Comparison of ENCODE assay signal across 11 cellular contexts in the genomic region with DNA sequence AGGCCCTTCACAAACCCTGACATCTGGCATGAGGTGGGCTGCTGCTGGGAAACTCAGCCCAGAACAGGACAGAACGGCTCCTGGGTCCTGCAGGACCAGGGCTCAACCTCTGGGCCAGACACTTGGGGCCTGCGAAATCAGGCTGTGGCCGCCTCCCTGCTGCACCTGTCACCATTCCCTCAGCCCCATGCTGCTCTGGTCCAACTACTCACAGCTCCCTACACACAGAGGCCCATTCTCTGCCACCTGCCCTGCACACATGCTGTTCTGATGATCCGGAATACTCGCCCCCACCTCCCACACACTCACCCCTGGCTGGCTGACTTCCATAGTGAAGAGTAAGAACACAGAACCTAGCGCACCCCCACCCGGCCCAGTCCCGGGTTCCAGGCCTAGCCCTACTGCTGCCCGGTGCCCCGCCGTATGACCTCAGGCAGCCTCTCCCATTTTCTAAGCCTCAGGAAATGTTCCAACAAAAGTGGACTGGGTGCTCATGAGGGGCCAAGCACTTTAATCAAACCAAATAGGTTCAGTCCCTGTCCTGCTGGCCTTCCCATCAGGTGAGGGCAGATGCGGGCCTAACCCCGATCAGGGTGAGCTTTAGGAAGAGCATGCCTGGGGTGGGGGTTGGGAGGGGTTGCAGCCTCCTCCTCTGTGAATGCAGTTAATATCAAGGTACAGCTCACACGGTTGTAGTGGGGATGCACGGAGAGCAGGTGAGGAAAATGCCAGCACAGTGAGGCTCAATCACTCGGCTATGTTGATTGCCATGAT. TPM values are rescaled to one million over a fixed set of nuclear protein-coding genes. Genes with fewer than 3 reads are reported as not detected.
DNase-seq lines count a peak whose midpoint lies in the region; ATAC-seq and TF ChIP-seq lines count a peak whose summit lies in the region.
"Had no signal": no experiment of that assay in that cellular context is flagged by ENCODE, and none has a peak within 500 bp of the region (broad histone marks: within the 10 kb centered on the region; RNA-seq: fewer than 3 reads in every experiment).

No MANE protein-coding gene starts in this region.

- peaks cover 47% of the 10 kb centered on the region for H3K36me3 Mint-ChIP-seq in T-helper 2 cell treated with Interferon-gamma antibody and Interleukin-4, amounts not matched to agents 5 μg/mL and 100 μg/mL, for 36 hours (ENCODE audit: low read depth)
- peaks cover 54% of the 10 kb centered on the region for H3K36me3 Mint-ChIP-seq in activated T-helper 17 cell treated with anti-CD3 and anti-CD28 coated beads, Interleukin-2, amount 50 U/mL, for 72 hours (ENCODE audit: low read depth)

- H2BK5ac ChIP-seq in mesenchymal stem cell (ENCODE audit: low read depth, low read length, poor library complexity, severe bottlenecking), result no peak overlapping the region

- peaks cover 0 to 22% (median 12%) of the 10 kb centered on the region in 4 donors for H3K36me3 ChIP-seq in stomach
- peaks cover 44 to 48% of the 10 kb centered on the region in 2 experiments for H3K36me3 ChIP-seq in mesenchymal stem cell (ENCODE audit: control insufficient read depth in 1 of 2, insufficient read depth in 2 of 2, low read depth in 1 of 2, low read length in 2 of 2)

- no peak overlapping the region for H2BK120ac ChIP-seq in mesenchymal stem cell (ENCODE audit: low read depth, low read length)

- H3K4me3 ChIP-seq in stomach (peak overlapping the region in 2 of 4 donors; percentile 6 to 22), mesenchymal stem cell (ENCODE audit: insufficient read depth in 1 of 2, low read depth in 1 of 2, low read length in 2 of 2) (no peak overlapping the region)

- no peak overlapping the region for H3K4me2 ChIP-seq in mesenchymal stem cell (ENCODE audit: low read length, poor library complexity, severe bottlenecking)

- no peak for ATAC-seq in activated T-helper 17 cell treated with anti-CD3 and anti-CD28 coated beads, Interleukin-2, amount 50 U/mL, for 72 hours (replicated peaks)
- peak; percentile 15 for ATAC-seq in left colon

- H4K8ac ChIP-seq in mesenchymal stem cell (ENCODE audit: low read length), result no peak overlapping the region

- no peak overlapping the region for H3K18ac ChIP-seq in mesenchymal stem cell (ENCODE audit: low read depth in 1 of 2, low read length in 2 of 2)

- H3K9ac ChIP-seq in mesenchymal stem cell (ENCODE audit: low read length), result no peak overlapping the region

- no peaks in the 10 kb centered on the region for H3K9me3 Mint-ChIP-seq in T-helper 2 cell treated with Interferon-gamma antibody and Interleukin-4, amounts not matched to agents 5 μg/mL and 100 μg/mL, for 36 hours
- no peaks in the 10 kb centered on the region for H3K9me3 Mint-ChIP-seq in activated T-helper 17 cell treated with anti-CD3 and anti-CD28 coated beads, Interleukin-2, amount 50 U/mL, for 72 hours

- H2BK15ac ChIP-seq in mesenchymal stem cell (ENCODE audit: low read depth, poor library complexity, severe bottlenecking), result no peak overlapping the region

- H3K27ac ChIP-seq in stomach (peak overlapping the region; percentile 5 to 97 (median 96)), mesenchymal stem cell (ENCODE audit: low read length, poor library complexity, severe bottlenecking) (no peak overlapping the region)
- H3K27ac ChIP-seq: HL-60 had no signal

- H3K79me1 ChIP-seq in mesenchymal stem cell (replicated peaks; ENCODE audit: low read length, poor library complexity, severe bottlenecking), result peaks cover 2% of the 10 kb centered on the region

- H3K23ac ChIP-seq in mesenchymal stem cell (ENCODE audit: low read length in 2 of 2), result no peak overlapping the region

- H2AK5ac ChIP-seq in mesenchymal stem cell (ENCODE audit: low read length, severe bottlenecking), result no peak overlapping the region

- H3K9me3 ChIP-seq in stomach (no peaks in the 10 kb centered on the region), mesenchymal stem cell (ENCODE audit: control insufficient read depth, low read length) (no peaks in the 10 kb centered on the region)

- no peak overlapping the region for H2BK12ac ChIP-seq in mesenchymal stem cell (ENCODE audit: low read length in 2 of 2)

- peak overlapping the region; percentile 43 for H3K4me3 Mint-ChIP-seq in T-helper 2 cell treated with Interferon-gamma antibody and Interleukin-4, amounts not matched to agents 5 μg/mL and 100 μg/mL, for 36 hours
- peak overlapping the region; percentile 87 for H3K4me3 Mint-ChIP-seq in activated T-helper 17 cell treated with anti-CD3 and anti-CD28 coated beads, Interleukin-2, amount 50 U/mL, for 72 hours

- intact Hi-C loops in left colon (cut with DNase I, micrococcal nuclease), result no loop called here
- intact Hi-C loops in stomach (cut with DNase I; ENCODE audit: low total_unique reads), result no loop called here

- H3K4me1 Mint-ChIP-seq in T-helper 2 cell treated with Interferon-gamma antibody and Interleukin-4, amounts not matched to agents 5 μg/mL and 100 μg/mL, for 36 hours (ENCODE audit: low read depth), result peaks cover 67% of the 10 kb centered on the region
- peaks cover 45% of the 10 kb centered on the region for H3K4me1 Mint-ChIP-seq in activated T-helper 17 cell treated with anti-CD3 and anti-CD28 coated beads, Interleukin-2, amount 50 U/mL, for 72 hours

- H3K14ac ChIP-seq in mesenchymal stem cell (ENCODE audit: low read length in 2 of 2), result no peak overlapping the region

- H4K91ac ChIP-seq in mesenchymal stem cell (ENCODE audit: low read length), result no peak overlapping the region

- H3K27me3 ChIP-seq in stomach, result no peaks in the 10 kb centered on the region
- H3K27me3 ChIP-seq in mesenchymal stem cell (ENCODE audit: control insufficient read depth in 1 of 2, insufficient read depth in 1 of 2, low read length in 2 of 2), result no peaks in the 10 kb centered on the region

- no peaks in the 10 kb centered on the region for H3K27me3 Mint-ChIP-seq in T-helper 2 cell treated with Interferon-gamma antibody and Interleukin-4, amounts not matched to agents 5 μg/mL and 100 μg/mL, for 36 hours (ENCODE audit: low read depth)
- no peaks in the 10 kb centered on the region for H3K27me3 Mint-ChIP-seq in activated T-helper 17 cell treated with anti-CD3 and anti-CD28 coated beads, Interleukin-2, amount 50 U/mL, for 72 hours

- no peak for TF ChIP-seq CTCF in stomach (IDR thresholded peaks at IDR 0.05)

- no peak overlapping the region for H2AFZ ChIP-seq in mesenchymal stem cell (ENCODE audit: low read depth, low read length)

- TF ChIP-seq EP300 in stomach (IDR thresholded peaks at IDR 0.05), result no peak

- no peak for TF ChIP-seq POLR2A in stomach (IDR thresholded peaks at IDR 0.05)

- H3K4me1 ChIP-seq in stomach, result peaks cover 68 to 93% (median 86%) of the 10 kb centered on the region in 4 donors
- peaks cover 50% of the 10 kb centered on the region for H3K4me1 ChIP-seq in mesenchymal stem cell (ENCODE audit: control insufficient read depth, insufficient read depth, low read depth, low read length)

- H3K4ac ChIP-seq in mesenchymal stem cell (ENCODE audit: low read depth in 1 of 2, low read length in 2 of 2), result no peak overlapping the region

- peak overlapping the region; percentile 81 for H3K27ac Mint-ChIP-seq in T-helper 2 cell treated with Interferon-gamma antibody and Interleukin-4, amounts not matched to agents 5 μg/mL and 100 μg/mL, for 36 hours
- peak overlapping the region; percentile 97 for H3K27ac Mint-ChIP-seq in activated T-helper 17 cell treated with anti-CD3 and anti-CD28 coated beads, Interleukin-2, amount 50 U/mL, for 72 hours

- DNase-seq in T-helper 2 cell treated with Interferon-gamma antibody and Interleukin-4, amounts not matched to agents 5 μg/mL and 100 μg/mL, for 36 hours (ENCODE audit: low spot score), result no peak
- DNase-seq in T-helper 2 cell (no peak), left colon (peak in 1 of 2 donors; percentile 35), stomach (no peak), mesenchymal stem cell (no peak), EL (no peak), DMS114 treated with DMSO at 0.1 percent for 48 hours (lab: John Stamatoyannopoulos, UW; ENCODE audit: unreplicated experiment) (no peak)
- DNase-seq: activated effector memory CD4-positive, alpha-beta T cell treated with Interleukin-2 at 50 U/mL for 16 hours; NCI-H1417 had no signal

- 38 to 64% (median 46%) methylated on average over 12 to 16 of the region's 16 CpGs for WGBS in stomach, 5 donors
- WGBS in mesenchymal stem cell, result 95% methylated on average over 16 of the region's 16 CpGs

RNA-seq across cellular contexts. Expression of a gene that starts 3.9 kb away (rescaled TPM):
- 10 to 100 TPM; 13.1 to 22.0 TPM for total RNA-seq in activated T-helper 17 cell treated with anti-CD3 and anti-CD28 coated beads, Interleukin-2, amount 50 U/mL, for 72 hours
- total RNA-seq in left colon (10 to 100 TPM; 21.4 to 29.6 TPM), stomach (10 to 100 TPM in 3 of 5 donors, 1 to 10 TPM in 2; 1.8 to 79.4 (median 19.4) TPM)
- polyA plus RNA-seq in stomach, result 10 to 100 TPM; 10.5 to 28.7 (median 15.5) TPM
- polyA plus RNA-seq in mesenchymal stem cell (2013, experiment 1 of 2), result 59.1 TPM
- 58.4 TPM for polyA plus RNA-seq in mesenchymal stem cell (2013, experiment 2 of 2)

RNA-seq across cellular contexts. Expression of a gene that starts 36.7 kb away (rescaled TPM):
- total RNA-seq in activated T-helper 17 cell treated with anti-CD3 and anti-CD28 coated beads, Interleukin-2, amount 50 U/mL, for 72 hours, result 100 to 1,000 TPM; 197 to 205 TPM
- total RNA-seq in left colon, result 100 to 1,000 TPM in 1 of 2 donors, 10 to 100 TPM in 1; 70.8 to 106 TPM
- total RNA-seq in stomach, result 100 to 1,000 TPM in 1 of 5 donors, 10 to 100 TPM in 4; 52.6 to 111 (median 61.8) TPM
- 10 to 100 TPM; 64.7 to 90.3 (median 80.3) TPM for polyA plus RNA-seq in stomach
- 292 TPM for polyA plus RNA-seq in mesenchymal stem cell (2013, experiment 1 of 2)
- polyA plus RNA-seq in mesenchymal stem cell (2013, experiment 2 of 2), result 286 TPM

RNA-seq across cellular contexts. Expression of a gene that starts 41.0 kb away (rescaled TPM):
- 10 to 100 TPM; 11.6 to 19.0 TPM for total RNA-seq in activated T-helper 17 cell treated with anti-CD3 and anti-CD28 coated beads, Interleukin-2, amount 50 U/mL, for 72 hours
- total RNA-seq in left colon, result 10 to 100 TPM; 30.2 to 42.7 TPM
- 100 to 1,000 TPM in 2 of 5 donors, 10 to 100 TPM in 3; 21.1 to 200 (median 37.1) TPM for total RNA-seq in stomach
- 10 to 100 TPM; 24.5 to 41.5 (median 30.2) TPM for polyA plus RNA-seq in stomach
- 130 TPM for polyA plus RNA-seq in mesenchymal stem cell (2013, experiment 1 of 2)
- 131 TPM for polyA plus RNA-seq in mesenchymal stem cell (2013, experiment 2 of 2)
